8 cellular contexts compared by ENCODE assay signal in the genomic region with DNA sequence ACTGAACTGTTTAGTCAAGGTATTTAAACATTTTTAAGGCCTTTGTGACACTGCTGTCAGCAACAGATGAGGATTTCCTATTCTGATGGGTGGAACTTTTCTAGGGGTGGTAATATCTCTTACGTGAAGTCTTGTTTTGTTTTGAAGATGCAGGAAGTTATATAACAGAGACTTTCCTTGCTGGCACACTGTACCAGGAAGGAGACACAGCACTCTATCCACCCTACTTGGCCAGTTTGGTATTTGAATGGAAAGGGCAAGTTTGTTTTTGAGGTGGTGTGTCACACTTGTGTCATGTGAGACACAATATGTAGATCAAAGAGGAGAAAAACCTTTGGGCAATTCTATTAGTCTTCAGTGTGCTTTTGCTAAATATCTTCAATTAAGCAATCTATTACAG.
A peak's percentile ranks its signal among the peaks of the same experiment; 100 is the strongest.
DNase-seq lines count a peak whose midpoint lies in the region; ATAC-seq lines count a peak whose summit lies in the region.
"Had no signal": no experiment of that assay in that cellular context is flagged by ENCODE, and none has a peak within 500 bp of the region (broad histone marks: within the 10 kb centered on the region; RNA-seq: fewer than 3 reads in every experiment).

No MANE protein-coding gene starts in this region.

- peaks cover 7% of the 10 kb centered on the region for H3K36me3 Mint-ChIP-seq in central memory CD8-positive, alpha-beta T cell (ENCODE audit: insufficient read depth)

- peaks cover 18% of the 10 kb centered on the region for H3K4me1 Mint-ChIP-seq in central memory CD8-positive, alpha-beta T cell

- DNase-seq in central memory CD8-positive, alpha-beta T cell (ENCODE audit: low spot score in 2 of 2): peak in 1 of 2 donors; percentile 36
- peak; percentile 10 to 11 for DNase-seq in stimulated activated CD4-positive, alpha-beta T cell treated with anti-CD3 and anti-CD28 coated beads, Interleukin-2, amount 100 ng/mL, for 48 hours
- no peak for DNase-seq in RKO (ENCODE audit: low spot score)
- DNase-seq in DMS114 treated with DMSO at 0.1 percent for 48 hours (lab: John Stamatoyannopoulos, UW; ENCODE audit: unreplicated experiment): no peak

- H3K27me3 Mint-ChIP-seq in central memory CD8-positive, alpha-beta T cell: no peaks in the 10 kb centered on the region

- peak overlapping the region; percentile 67 for H3K4me3 Mint-ChIP-seq in central memory CD8-positive, alpha-beta T cell

- H3K27ac Mint-ChIP-seq in central memory CD8-positive, alpha-beta T cell (ENCODE audit: low read depth): peak overlapping the region; percentile 94

- no peaks in the 10 kb centered on the region for H3K9me3 Mint-ChIP-seq in central memory CD8-positive, alpha-beta T cell

- ATAC-seq in GM19452 (IDR thresholded peaks at IDR 0.05; ENCODE audit: unreplicated experiment) (peak; percentile 44), HG03439 (IDR thresholded peaks at IDR 0.05; ENCODE audit: unreplicated experiment) (peak; percentile 48), HG03139 (IDR thresholded peaks at IDR 0.05; ENCODE audit: unreplicated experiment) (no peak)
- peak; percentile 95 for ATAC-seq in central memory CD8-positive, alpha-beta T cell (replicated peaks; ENCODE audit: extremely low read depth, poor library complexity, severe bottlenecking)
- ATAC-seq: K562 had no signal

Comparison
In these comparisons a context has a peak if more than half of its experiments do, and no peak if none do; other contexts are left out.
1. DNase-seq: peak in stimulated activated CD4-positive, alpha-beta T cell treated with anti-CD3 and anti-CD28 coated beads, Interleukin-2, amount 100 ng/mL, for 48 hours (2 of 2); none in RKO (single experiment) and DMS114 treated with DMSO at 0.1 percent for 48 hours (single experiment).